ENCODE assay signal across 20 cellular contexts in the genomic region with DNA sequence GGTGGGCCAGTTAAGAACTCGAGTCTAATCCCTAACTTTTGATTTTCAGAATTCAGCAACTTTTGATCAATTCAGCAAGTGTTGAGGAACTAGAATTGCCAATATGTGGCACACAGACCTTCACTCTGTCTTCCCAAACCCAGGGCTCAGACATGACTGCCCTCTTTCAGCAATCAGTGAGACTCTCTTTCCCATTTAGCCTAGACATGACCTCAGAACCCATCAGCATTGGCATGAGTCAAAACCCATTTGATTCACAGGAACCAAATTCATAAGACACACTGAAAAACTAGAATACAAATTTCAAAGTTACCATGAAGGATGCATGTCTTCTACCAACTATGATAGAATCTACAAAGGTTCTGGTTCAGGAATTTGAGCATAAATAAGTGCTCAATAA.
DNase-seq lines count a peak whose midpoint lies in the region; ATAC-seq and TF ChIP-seq lines count a peak whose summit lies in the region.
"Had no signal": no experiment of that assay in that cellular context is flagged by ENCODE, and none has a peak within 500 bp of the region (broad histone marks: within the 10 kb centered on the region; RNA-seq: fewer than 3 reads in every experiment).

No MANE protein-coding gene starts in this region.

- CTCF ChIA-PET in Calu3 (lab: Charles Lee): no interaction called here

- no peak overlapping the region for H2AFZ ChIP-seq in GM23248

- no peaks in the 10 kb centered on the region for H3K27me3 Mint-ChIP-seq in activated T-cell treated with anti-CD3 and anti-CD28 coated beads, Interleukin-2, amount 50 U/mL, for 72 hours (ENCODE audit: low read depth)
- peaks cover 8% of the 10 kb centered on the region for H3K27me3 Mint-ChIP-seq in activated T-helper 17 cell treated with anti-CD3 and anti-CD28 coated beads, Interleukin-2, amount 50 U/mL, for 72 hours
- H3K27me3 Mint-ChIP-seq in Calu3 (ENCODE audit: unreplicated experiment): no peaks in the 10 kb centered on the region

- BruUV-seq in Calu3 (replicated peaks; lab: Mats Ljungman, UMichigan): no TSS peak

- peaks cover 27% of the 10 kb centered on the region for H3F3A ChIP-seq in GM23248 (ENCODE audit: insufficient read depth)

- H3K4me1 ChIP-seq in GM23248 (ENCODE audit: insufficient read depth) (peaks cover 28% of the 10 kb centered on the region), transverse colon (no peaks in the 10 kb centered on the region)

- TF ChIP-seq EP300 in transverse colon (IDR thresholded peaks at IDR 0.05; ENCODE audit: low read depth): no peak

- intact Hi-C loops in transverse colon (cut with DNase I; ENCODE audit: low total_unique reads) (no loop called here), Calu3 (cut with micrococcal nuclease; ENCODE audit: unreplicated experiment) (no loop called here)

- no peaks in the 10 kb centered on the region for H3K9me3 ChIP-seq in GM23248 (ENCODE audit: low read depth)
- H3K9me3 ChIP-seq in transverse colon: no peaks in the 10 kb centered on the region
- H3K9me3 ChIP-seq: BLaER1 treated with 17β-estradiol and CSF1 and Interleukin-3, amounts not matched to agents 10 nM and 100 nM had no signal

- H3K9ac ChIP-seq in GM23248: no peak overlapping the region
- H3K9ac ChIP-seq: BLaER1 treated with 17β-estradiol and CSF1 and Interleukin-3, amounts not matched to agents 10 nM and 100 nM; KMS-11 had no signal

- H3K27ac ChIP-seq in GM23248 (no peak overlapping the region), transverse colon (no peak overlapping the region)
- H3K27ac ChIP-seq: KMS-11, RWPE1 had no signal

- no peaks in the 10 kb centered on the region for H4K20me1 ChIP-seq in GM23248 (ENCODE audit: insufficient read depth)
- H4K20me1 ChIP-seq: BLaER1 treated with 17β-estradiol and CSF1 and Interleukin-3, amounts not matched to agents 10 nM and 100 nM had no signal

- H3K9me2 ChIP-seq in GM23248 (ENCODE audit: insufficient read depth): no peaks in the 10 kb centered on the region

- no peaks in the 10 kb centered on the region for H3K36me3 Mint-ChIP-seq in activated T-cell treated with anti-CD3 and anti-CD28 coated beads, Interleukin-2, amount 50 U/mL, for 72 hours (ENCODE audit: insufficient read depth in 2 of 2)
- H3K36me3 Mint-ChIP-seq in activated T-helper 17 cell treated with anti-CD3 and anti-CD28 coated beads, Interleukin-2, amount 50 U/mL, for 72 hours (ENCODE audit: low read depth): no peaks in the 10 kb centered on the region
- no peaks in the 10 kb centered on the region for H3K36me3 Mint-ChIP-seq in stimulated activated effector memory CD8-positive, alpha-beta T cell treated with anti-CD3 and anti-CD28 coated beads, Interleukin-12 subunit alpha, Interleukin-12 subunit beta, amount 100 ng/mL, for 72 hours
- H3K36me3 Mint-ChIP-seq in Calu3 (ENCODE audit: insufficient read depth, unreplicated experiment): no peaks in the 10 kb centered on the region
- H3K36me3 Mint-ChIP-seq: CD8-positive, alpha-beta memory T cell had no signal

- no peak overlapping the region for H3K4me3 ChIP-seq in GM23248
- no peak overlapping the region for H3K4me3 ChIP-seq in transverse colon
- H3K4me3 ChIP-seq: BLaER1 treated with 17β-estradiol and CSF1 and Interleukin-3, amounts not matched to agents 10 nM and 100 nM had no signal

- H3K79me2 ChIP-seq in GM23248 (ENCODE audit: insufficient read depth): no peaks in the 10 kb centered on the region

- peak overlapping the region in 1 of 2 donors; percentile 41 for H3K4me3 Mint-ChIP-seq in activated T-cell treated with anti-CD3 and anti-CD28 coated beads, Interleukin-2, amount 50 U/mL, for 72 hours
- no peak overlapping the region for H3K4me3 Mint-ChIP-seq in activated T-helper 17 cell treated with anti-CD3 and anti-CD28 coated beads, Interleukin-2, amount 50 U/mL, for 72 hours
- H3K4me3 Mint-ChIP-seq in stimulated activated effector memory CD8-positive, alpha-beta T cell treated with anti-CD3 and anti-CD28 coated beads, Interleukin-12 subunit alpha, Interleukin-12 subunit beta, amount 100 ng/mL, for 72 hours: no peak overlapping the region
- H3K4me3 Mint-ChIP-seq in Calu3 (ENCODE audit: low read depth, unreplicated experiment): no peak overlapping the region
- H3K4me3 Mint-ChIP-seq: CD8-positive, alpha-beta memory T cell had no signal

- H3K27ac Mint-ChIP-seq in activated T-cell treated with anti-CD3 and anti-CD28 coated beads, Interleukin-2, amount 50 U/mL, for 72 hours: no peak overlapping the region
- no peak overlapping the region for H3K27ac Mint-ChIP-seq in activated T-helper 17 cell treated with anti-CD3 and anti-CD28 coated beads, Interleukin-2, amount 50 U/mL, for 72 hours
- H3K27ac Mint-ChIP-seq in stimulated activated effector memory CD8-positive, alpha-beta T cell treated with anti-CD3 and anti-CD28 coated beads, Interleukin-12 subunit alpha, Interleukin-12 subunit beta, amount 100 ng/mL, for 72 hours: no peak overlapping the region
- no peak overlapping the region for H3K27ac Mint-ChIP-seq in Calu3 (ENCODE audit: unreplicated experiment)
- H3K27ac Mint-ChIP-seq: CD8-positive, alpha-beta memory T cell had no signal

- in situ Hi-C loops in GM23248 (cut with MboI) (no loop called here), transverse colon (cut with MboI; ENCODE audit: low pct_ligation_motif_present in 1 of 4, low pct_unique_long_range_greater_than_20kb in 1 of 4, low sequenced_read_pairs in 3 of 4) (no loop called here)

- DNase-seq in activated T-cell treated with anti-CD3 and anti-CD28 coated beads, Interleukin-2, amount 50 U/mL, for 72 hours: no peak
- no peak for DNase-seq in activated T-cell treated with anti-CD3 and anti-CD28 coated beads, Interleukin-2, amount 50 U/mL, for 48 hours
- no peak for DNase-seq in GM23248
- DNase-seq in stimulated activated effector memory CD8-positive, alpha-beta T cell treated with anti-CD3 and anti-CD28 coated beads, Interleukin-12 subunit alpha, Interleukin-12 subunit beta, amount 100 ng/mL, for 72 hours (ENCODE audit: low spot score in 2 of 2): no peak
- no peak for DNase-seq in transverse colon
- DNase-seq in Calu3: no peak
- DNase-seq: CD8-positive, alpha-beta memory T cell; DMS79 treated with DMSO at 0.1 percent for 48 hours; H7; NCI-H1417 treated with DMSO at 0.1 percent for 48 hours; NCI-H187 treated with DMSO at 0.1 percent for 48 hours; NCI-H2227 treated with DMSO at 0.1 percent for 48 hours; NCI-H524; SIG-M5 had no signal

- no peak for TF ChIP-seq POLR2A in transverse colon (IDR thresholded peaks at IDR 0.05)

- H3K27me3 ChIP-seq in GM23248 (replicated peaks; ENCODE audit: insufficient read depth) (no peaks in the 10 kb centered on the region), transverse colon (no peaks in the 10 kb centered on the region)
- H3K27me3 ChIP-seq: BLaER1 treated with 17β-estradiol and CSF1 and Interleukin-3, amounts not matched to agents 10 nM and 100 nM had no signal

- H3K9me3 Mint-ChIP-seq in activated T-cell treated with anti-CD3 and anti-CD28 coated beads, Interleukin-2, amount 50 U/mL, for 72 hours: no peaks in the 10 kb centered on the region
- no peaks in the 10 kb centered on the region for H3K9me3 Mint-ChIP-seq in activated T-helper 17 cell treated with anti-CD3 and anti-CD28 coated beads, Interleukin-2, amount 50 U/mL, for 72 hours
- H3K9me3 Mint-ChIP-seq in stimulated activated effector memory CD8-positive, alpha-beta T cell treated with anti-CD3 and anti-CD28 coated beads, Interleukin-12 subunit alpha, Interleukin-12 subunit beta, amount 100 ng/mL, for 72 hours: no peaks in the 10 kb centered on the region
- no peaks in the 10 kb centered on the region for H3K9me3 Mint-ChIP-seq in Calu3 (ENCODE audit: low read depth, unreplicated experiment)
- H3K9me3 Mint-ChIP-seq: CD8-positive, alpha-beta memory T cell; HFFc6 had no signal

- WGBS in GM23248 (ENCODE audit: low coverage in 1 of 2, low lambda C conversion rate in 2 of 2, missing lambda C conversion rate in 2 of 2), 2 experiments: 96 to 100% methylated on average over 1 of the region's 1 CpG
- WGBS in transverse colon (ENCODE audit: low coverage in 1 of 2), 2 donors: 76 to 100% methylated on average over 1 of the region's 1 CpG

- H3K36me3 ChIP-seq in GM23248 (ENCODE audit: low read depth) (no peaks in the 10 kb centered on the region), transverse colon (no peaks in the 10 kb centered on the region)
- H3K36me3 ChIP-seq: BLaER1 treated with 17β-estradiol and CSF1 and Interleukin-3, amounts not matched to agents 10 nM and 100 nM had no signal

- peaks cover 36% of the 10 kb centered on the region for H3K4me1 Mint-ChIP-seq in activated T-cell treated with anti-CD3 and anti-CD28 coated beads, Interleukin-2, amount 50 U/mL, for 72 hours (ENCODE audit: low read depth)
- H3K4me1 Mint-ChIP-seq in activated T-helper 17 cell treated with anti-CD3 and anti-CD28 coated beads, Interleukin-2, amount 50 U/mL, for 72 hours: peaks cover 6% of the 10 kb centered on the region
- H3K4me1 Mint-ChIP-seq in stimulated activated effector memory CD8-positive, alpha-beta T cell treated with anti-CD3 and anti-CD28 coated beads, Interleukin-12 subunit alpha, Interleukin-12 subunit beta, amount 100 ng/mL, for 72 hours: peaks cover 6% of the 10 kb centered on the region
- H3K4me1 Mint-ChIP-seq in Calu3 (ENCODE audit: low read depth, unreplicated experiment): peaks cover 24% of the 10 kb centered on the region
- H3K4me1 Mint-ChIP-seq: CD8-positive, alpha-beta memory T cell had no signal

- ATAC-seq in activated T-cell treated with anti-CD3 and anti-CD28 coated beads, Interleukin-2, amount 50 U/mL, for 72 hours (replicated peaks in 1 of 2): peak; percentile 47 to 61
- peak; percentile 54 for ATAC-seq in activated T-helper 17 cell treated with anti-CD3 and anti-CD28 coated beads, Interleukin-2, amount 50 U/mL, for 72 hours (replicated peaks)
- peak; percentile 41 for ATAC-seq in stimulated activated effector memory CD8-positive, alpha-beta T cell treated with anti-CD3 and anti-CD28 coated beads, Interleukin-12 subunit alpha, Interleukin-12 subunit beta, amount 100 ng/mL, for 72 hours
- ATAC-seq: HepG2 had no signal

- no peak for TF ChIP-seq CTCF in transverse colon (IDR thresholded peaks at IDR 0.05)
- TF ChIP-seq CTCF in Calu3 (IDR thresholded peaks at IDR 0.05; ENCODE audit: unreplicated experiment): no peak

- H3K4me2 ChIP-seq in GM23248 (ENCODE audit: unreplicated experiment): peak overlapping the region; percentile 32
- H3K4me2 ChIP-seq: KMS-11 had no signal
